Comparison of ENCODE assay signal across 20 cellular contexts in the genomic region with DNA sequence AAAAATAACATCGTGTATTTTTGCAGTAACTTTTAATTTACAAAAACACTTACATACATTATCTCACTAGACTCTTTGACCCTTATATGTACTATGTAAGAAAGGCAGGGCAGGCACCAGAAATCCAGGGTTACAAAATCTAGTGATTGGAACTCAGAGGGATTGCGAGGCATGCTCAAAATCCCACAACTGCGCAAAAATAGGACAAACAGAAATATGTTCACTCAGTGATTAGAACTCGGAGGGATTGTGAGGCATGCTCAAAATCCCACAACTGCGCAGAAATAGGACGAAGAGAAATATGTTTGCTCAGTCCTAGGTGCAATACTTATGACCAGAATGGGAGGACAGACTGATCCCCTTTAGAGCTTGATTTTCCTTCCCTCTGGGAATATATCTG.
DNase-seq lines count a peak whose midpoint lies in the region; ATAC-seq and TF ChIP-seq lines count a peak whose summit lies in the region.
"Had no signal": no experiment of that assay in that cellular context is flagged by ENCODE, and none has a peak within 500 bp of the region (broad histone marks: within the 10 kb centered on the region; RNA-seq: fewer than 3 reads in every experiment).

No MANE protein-coding gene starts in this region.

- intact Hi-C loops in breast epithelium (cut with DNase I; ENCODE audit: low total_unique reads) (no loop called here), MCF 10A (cut with micrococcal nuclease) (no loop called here), esophagus muscularis mucosa (cut with DNase I) (loop anchor here (10.0 kb wide), 1 partner anchor 412 kb away; no protein-coding TSS in a partner anchor), thyroid gland (cut with DNase I) (no loop called here), CD14-positive monocyte (cut with micrococcal nuclease) (no loop called here)

- H2AK5ac ChIP-seq in mesendoderm (ENCODE audit: low read length) = no peak overlapping the region

- H3K4ac ChIP-seq in mesendoderm (ENCODE audit: low read depth, low read length) = no peak overlapping the region

- H3K9ac ChIP-seq in mesendoderm (ENCODE audit: low read length) = no peak overlapping the region
- H3K9ac ChIP-seq: SK-N-SH had no signal

- H3K4me2 ChIP-seq in mesendoderm (ENCODE audit: low read length) = no peak overlapping the region
- H3K4me2 ChIP-seq: SK-N-SH had no signal

- H3K56ac ChIP-seq in mesendoderm (ENCODE audit: low read length) = no peak overlapping the region

- no peak overlapping the region for H3K23ac ChIP-seq in mesendoderm (ENCODE audit: low read length)

- H3K4me3 Mint-ChIP-seq in MCF 10A (ENCODE audit: unreplicated experiment) (no peak overlapping the region), CD14-positive monocyte (no peak overlapping the region)

- DNase-seq in breast epithelium (ENCODE audit: low spot score in 2 of 2) (no peak), MCF 10A (ENCODE audit: unreplicated experiment) (no peak), esophagus muscularis mucosa (ENCODE audit: extremely low spot score) (no peak), mesendoderm (no peak), thyroid gland (no peak), CD14-positive monocyte (ENCODE audit: low spot score) (no peak), OCI-M1 (lab: John Stamatoyannopoulos, UW) (no peak)
- DNase-seq: DMS 273 treated with DMSO at 0.1 percent for 48 hours; DND-41; NCI-H1092 treated with DMSO at 0.1 percent for 48 hours; NCI-H146; NCI-H2029 treated with DMSO at 0.1 percent for 48 hours; NCI-H2171 treated with DMSO at 0.1 percent for 48 hours; NCI-H446 treated with DMSO at 0.1 percent for 48 hours; NK-92 treated with Interleukin-12 subunit alpha and Interleukin-12 subunit beta, amount 100 ng/mL, for 24 hours; SHP77 treated with DMSO at 0.1 percent for 48 hours; SK-N-SH had no signal

- H3K36me3 ChIP-seq in breast epithelium = no peaks in the 10 kb centered on the region
- H3K36me3 ChIP-seq in esophagus muscularis mucosa = no peaks in the 10 kb centered on the region
- no peaks in the 10 kb centered on the region for H3K36me3 ChIP-seq in mesendoderm (ENCODE audit: control insufficient read depth, insufficient read depth, low read length)
- no peaks in the 10 kb centered on the region for H3K36me3 ChIP-seq in thyroid gland
- H3K36me3 ChIP-seq: HAP-1 had no signal

- H3K27me3 Mint-ChIP-seq in MCF 10A (ENCODE audit: insufficient read depth, unreplicated experiment) (no peaks in the 10 kb centered on the region), CD14-positive monocyte (ENCODE audit: low read depth in 3 of 3) (peaks cover 0 to 6% (median 2%) of the 10 kb centered on the region in 3 donors)

- H3K4me1 ChIP-seq in breast epithelium (no peaks in the 10 kb centered on the region), esophagus muscularis mucosa (peaks cover 0 to 27% (median 20%) of the 10 kb centered on the region in 4 donors), mesendoderm (ENCODE audit: control insufficient read depth, low read depth, low read length) (no peaks in the 10 kb centered on the region), thyroid gland (no peaks in the 10 kb centered on the region)
- H3K4me1 ChIP-seq: HAP-1 had no signal

- no peaks in the 10 kb centered on the region for H3K79me2 ChIP-seq in mesendoderm (ENCODE audit: control insufficient read depth, insufficient read depth, low read length)

- H3K18ac ChIP-seq in mesendoderm (ENCODE audit: low read length) = peak overlapping the region; percentile 22

- ATAC-seq in HG03469 (IDR thresholded peaks at IDR 0.05; ENCODE audit: unreplicated experiment) = no peak

- H3K27ac ChIP-seq in breast epithelium (peak overlapping the region; percentile 26 to 70), esophagus muscularis mucosa (replicated peaks in 1 of 4) (peak overlapping the region; percentile 33 to 61 (median 50)), mesendoderm (ENCODE audit: low read depth, low read length) (no peak overlapping the region), thyroid gland (peak overlapping the region; percentile 11 to 71 (median 20))
- H3K27ac ChIP-seq: 22Rv1 had no signal

- H4K8ac ChIP-seq in mesendoderm (ENCODE audit: low read depth, low read length) = no peak overlapping the region

- H3K9me3 ChIP-seq in breast epithelium = no peaks in the 10 kb centered on the region
- H3K9me3 ChIP-seq in esophagus muscularis mucosa = no peaks in the 10 kb centered on the region
- no peaks in the 10 kb centered on the region for H3K9me3 ChIP-seq in thyroid gland
- H3K9me3 ChIP-seq: HAP-1, SK-N-SH had no signal

- no peaks in the 10 kb centered on the region for H3K79me1 ChIP-seq in mesendoderm (ENCODE audit: low read length)

- H2BK120ac ChIP-seq in mesendoderm (ENCODE audit: low read depth, low read length) = no peak overlapping the region

- 97% methylated on average over 6 of the region's 6 CpGs for WGBS in esophagus muscularis mucosa
- WGBS in mesendoderm (ENCODE audit: extremely low coverage, insufficient coverage, low lambda C conversion rate) = 100% methylated on average over 1 of the region's 6 CpGs
- WGBS in thyroid gland, 2 donors = 91 to 93% methylated on average over 6 of the region's 6 CpGs

- no peak overlapping the region for H2BK15ac ChIP-seq in mesendoderm (replicated peaks; ENCODE audit: low read depth)

- POLR2A ChIA-PET in MCF 10A (lab: Yijun Ruan, JAX) = interaction anchor here (2.2 to 3.0 kb wide), 2 partner anchors 9 to 79 kb away, joined by 5 to 11 read pairs; a partner anchor contains a TSS

- no TSS peak for BruUV-seq in MCF 10A (replicated peaks; lab: Mats Ljungman, UMichigan)

- CTCF ChIA-PET in MCF 10A (lab: Yijun Ruan, JAX) = interaction anchor here (0.6 kb wide), 2 partner anchors 203 to 606 kb away, joined by 3 to 5 read pairs; no protein-coding TSS in a partner anchor

- H3K9me3 Mint-ChIP-seq in MCF 10A (ENCODE audit: unreplicated experiment) (no peaks in the 10 kb centered on the region), CD14-positive monocyte (peaks cover 0 to 3% (median 0%) of the 10 kb centered on the region in 7 donors)

- H3K36me3 Mint-ChIP-seq in MCF 10A (ENCODE audit: insufficient read depth, unreplicated experiment) (no peaks in the 10 kb centered on the region), CD14-positive monocyte (no peaks in the 10 kb centered on the region)

- H2BK5ac ChIP-seq in mesendoderm (ENCODE audit: low read length) = no peak overlapping the region

- no peak overlapping the region for H3K27ac Mint-ChIP-seq in MCF 10A (ENCODE audit: low read depth, unreplicated experiment)
- H3K27ac Mint-ChIP-seq in CD14-positive monocyte = no peak overlapping the region

- no peak overlapping the region for H4K5ac ChIP-seq in mesendoderm (ENCODE audit: low read length)

- TF ChIP-seq POLR2A in breast epithelium (IDR thresholded peaks at IDR 0.05) (no peak), esophagus muscularis mucosa (IDR thresholded peaks at IDR 0.05; ENCODE audit: low read depth) (no peak), thyroid gland (IDR thresholded peaks at IDR 0.05) (no peak)

- H3K4me3 ChIP-seq in breast epithelium = no peak overlapping the region
- no peak overlapping the region for H3K4me3 ChIP-seq in esophagus muscularis mucosa
- no peak overlapping the region for H3K4me3 ChIP-seq in mesendoderm (ENCODE audit: low read length)
- no peak overlapping the region for H3K4me3 ChIP-seq in thyroid gland (replicated peaks in 1 of 3)
- H3K4me3 ChIP-seq: HAP-1 had no signal

- no peak for TF ChIP-seq CTCF in breast epithelium (IDR thresholded peaks at IDR 0.05)
- no peak for TF ChIP-seq CTCF in MCF 10A (IDR thresholded peaks at IDR 0.05; ENCODE audit: unreplicated experiment)
- TF ChIP-seq CTCF in esophagus muscularis mucosa (IDR thresholded peaks at IDR 0.05) = no peak
- TF ChIP-seq CTCF in thyroid gland (IDR thresholded peaks at IDR 0.05) = no peak
- no peak for TF ChIP-seq CTCF in CD14-positive monocyte (IDR thresholded peaks at IDR 0.05)

- H3K4me1 Mint-ChIP-seq in MCF 10A (ENCODE audit: insufficient read depth, unreplicated experiment) (peaks cover 31% of the 10 kb centered on the region), CD14-positive monocyte (peaks cover 16% of the 10 kb centered on the region)

- no peaks in the 10 kb centered on the region for H3K27me3 ChIP-seq in breast epithelium
- H3K27me3 ChIP-seq in esophagus muscularis mucosa = no peaks in the 10 kb centered on the region
- H3K27me3 ChIP-seq in mesendoderm (ENCODE audit: insufficient read depth, low read length, poor library complexity) = no peaks in the 10 kb centered on the region
- H3K27me3 ChIP-seq in thyroid gland = no peaks in the 10 kb centered on the region

- no peak for TF ChIP-seq EP300 in esophagus muscularis mucosa (IDR thresholded peaks at IDR 0.05)
